11 cellular contexts compared by ENCODE assay signal in genomic region chr1:172449012-172449584, GRCh38. TPM values are rescaled to one million over a fixed set of nuclear protein-coding genes. Genes with fewer than 3 reads are reported as not detected.
A peak's percentile ranks its signal among the peaks of the same experiment; 100 is the strongest.
DNase-seq lines count a peak whose midpoint lies in the region; ATAC-seq and TF ChIP-seq lines count a peak whose summit lies in the region.
"Had no signal": no experiment of that assay in that cellular context is flagged by ENCODE, and none has a peak within 500 bp of the region (broad histone marks: within the 10 kb centered on the region; RNA-seq: fewer than 3 reads in every experiment).

No MANE protein-coding gene starts in this region.

- no peaks in the 10 kb centered on the region for H3K9me3 Mint-ChIP-seq in activated CD8-positive, alpha-beta memory T cell treated with anti-CD3 and anti-CD28 coated beads, Interleukin-2, amount 10 ng/mL, durations not matched to agents 7 days and 5 days (ENCODE audit: low read depth)
- no peaks in the 10 kb centered on the region for H3K9me3 Mint-ChIP-seq in progenitor cell of endocrine pancreas (ENCODE audit: low read depth)

- no peaks in the 10 kb centered on the region for H3K36me3 Mint-ChIP-seq in activated CD8-positive, alpha-beta memory T cell treated with anti-CD3 and anti-CD28 coated beads, Interleukin-2, amount 10 ng/mL, durations not matched to agents 7 days and 5 days
- H3K36me3 Mint-ChIP-seq in progenitor cell of endocrine pancreas (ENCODE audit: insufficient read depth): no peaks in the 10 kb centered on the region

- no peaks in the 10 kb centered on the region for H3K27me3 Mint-ChIP-seq in activated CD8-positive, alpha-beta memory T cell treated with anti-CD3 and anti-CD28 coated beads, Interleukin-2, amount 10 ng/mL, durations not matched to agents 7 days and 5 days
- H3K27me3 Mint-ChIP-seq in progenitor cell of endocrine pancreas: peaks cover 7% of the 10 kb centered on the region

- intact Hi-C loops in breast epithelium (cut with DNase I; ENCODE audit: low total_unique reads): no loop called here
- intact Hi-C loops in lower leg skin (cut with DNase I; ENCODE audit: low total_unique reads): loop anchor here (10.0 kb wide), 1 partner anchor 86 kb away; the partner anchor contains the start of gene SUCO

- CTCF ChIA-PET in activated CD8-positive, alpha-beta memory T cell treated with anti-CD3 and anti-CD28 coated beads, Interleukin-2, amount 10 ng/mL, durations not matched to agents 7 days and 5 days (lab: Charles Lee): interaction anchor here (1.1 to 1.5 kb wide), 2 partner anchors 19 to 279 kb away, joined by 4 to 5 read pairs; no protein-coding TSS in a partner anchor

- peak overlapping the region; percentile 51 for H3K27ac Mint-ChIP-seq in activated CD8-positive, alpha-beta memory T cell treated with anti-CD3 and anti-CD28 coated beads, Interleukin-2, amount 10 ng/mL, durations not matched to agents 7 days and 5 days
- H3K27ac Mint-ChIP-seq in progenitor cell of endocrine pancreas: no peak overlapping the region

- peaks cover 0 to 20% of the 10 kb centered on the region in 2 donors for H3K4me1 ChIP-seq in breast epithelium

- no peak for TF ChIP-seq POLR2A in breast epithelium (IDR thresholded peaks at IDR 0.05)
- TF ChIP-seq POLR2A in lower leg skin (IDR thresholded peaks at IDR 0.05): no peak

- peak; percentile 57 for DNase-seq in activated CD8-positive, alpha-beta memory T cell treated with anti-CD3 and anti-CD28 coated beads, Interleukin-2, amount 10 ng/mL, durations not matched to agents 7 days and 5 days
- DNase-seq in activated CD8-positive, alpha-beta memory T cell treated with anti-CD3 and anti-CD28 coated beads, Interleukin-2, amount 50 U/mL, for 4 hours: no peak
- peak; percentile 81 for DNase-seq in NCI-H460 (ENCODE audit: extremely low read depth, low read depth)
- no peak for DNase-seq in breast epithelium (ENCODE audit: low spot score in 2 of 2)
- DNase-seq in renal cortical epithelial cell (ENCODE audit: low read depth): peak; percentile 77
- no peak for DNase-seq in progenitor cell of endocrine pancreas (ENCODE audit: low spot score, unreplicated experiment)
- no peak for DNase-seq in lower leg skin (ENCODE audit: low spot score in 2 of 2)

- H3K36me3 ChIP-seq in breast epithelium: no peaks in the 10 kb centered on the region
- H3K36me3 ChIP-seq: BLaER1, right lobe of liver had no signal

- no peak overlapping the region for H3K4me3 Mint-ChIP-seq in activated CD8-positive, alpha-beta memory T cell treated with anti-CD3 and anti-CD28 coated beads, Interleukin-2, amount 10 ng/mL, durations not matched to agents 7 days and 5 days
- H3K4me3 Mint-ChIP-seq in progenitor cell of endocrine pancreas (ENCODE audit: low read depth): no peak overlapping the region

- H3K9me3 ChIP-seq in breast epithelium: no peaks in the 10 kb centered on the region
- H3K9me3 ChIP-seq: BLaER1, right lobe of liver had no signal

- H3K27me3 ChIP-seq in breast epithelium: no peaks in the 10 kb centered on the region
- H3K27me3 ChIP-seq: BLaER1, right lobe of liver had no signal

- H3K27ac ChIP-seq in breast epithelium: peak overlapping the region; percentile 73 to 83
- H3K27ac ChIP-seq: BLaER1 had no signal

- no peak overlapping the region for H3K4me3 ChIP-seq in breast epithelium
- H3K4me3 ChIP-seq in lower leg skin (ENCODE audit: low read depth, poor library complexity, severe bottlenecking): no peak overlapping the region
- H3K4me3 ChIP-seq: BLaER1, right lobe of liver had no signal

- TF ChIP-seq CTCF in breast epithelium (IDR thresholded peaks at IDR 0.05) (no peak), progenitor cell of endocrine pancreas (IDR thresholded peaks at IDR 0.05; ENCODE audit: unreplicated experiment) (no peak), lower leg skin (IDR thresholded peaks at IDR 0.05) (no peak)

- peaks cover 32% of the 10 kb centered on the region for H3K4me1 Mint-ChIP-seq in activated CD8-positive, alpha-beta memory T cell treated with anti-CD3 and anti-CD28 coated beads, Interleukin-2, amount 10 ng/mL, durations not matched to agents 7 days and 5 days
- H3K4me1 Mint-ChIP-seq in progenitor cell of endocrine pancreas (ENCODE audit: low read depth): peaks cover 38% of the 10 kb centered on the region

- 65 to 76% methylated on average over 6 of the region's 6 CpGs for WGBS in lower leg skin, 2 donors

- peak; percentile 43 for ATAC-seq in activated CD8-positive, alpha-beta memory T cell treated with anti-CD3 and anti-CD28 coated beads, Interleukin-2, amount 10 ng/mL, durations not matched to agents 7 days and 5 days
- no peak for ATAC-seq in HG02798 (IDR thresholded peaks at IDR 0.05; ENCODE audit: poor library complexity, unreplicated experiment)

RNA-seq across cellular contexts. Expression of gene PIGC, which starts 5.2 kb away (rescaled TPM):
- total RNA-seq in activated CD8-positive, alpha-beta memory T cell treated with anti-CD3 and anti-CD28 coated beads, Interleukin-2, amount 10 ng/mL, durations not matched to agents 7 days and 5 days: 10 to 100 TPM; 20.9 to 23.8 TPM
- 27.9 and 30.9 TPM in 2 replicates for total RNA-seq in NCI-H460 (2014; rRNA removed; shearing (Covaris generic))
- 32.2 and 36.3 TPM in 2 replicates for polyA plus RNA-seq in NCI-H460 (2014; cell fraction: nucleus; rRNA removed)
- total RNA-seq in breast epithelium: 10 to 100 TPM; 20.3 to 39.2 (median 29.3) TPM
- 23.6 and 31.7 TPM in 2 replicates for total RNA-seq in renal cortical epithelial cell
- 28.6 and 30.3 TPM in 2 replicates for total RNA-seq in progenitor cell of endocrine pancreas
- total RNA-seq in lower leg skin: 10 to 100 TPM; 26.2 to 60.3 (median 48.4) TPM

RNA-seq across cellular contexts. Expression of gene C1orf105, which starts 28.6 kb away (rescaled TPM):
- total RNA-seq in activated CD8-positive, alpha-beta memory T cell treated with anti-CD3 and anti-CD28 coated beads, Interleukin-2, amount 10 ng/mL, durations not matched to agents 7 days and 5 days: not detected
- not detected in 2 replicates for total RNA-seq in NCI-H460 (2014; rRNA removed; shearing (Covaris generic))
- not detected in 2 replicates for polyA plus RNA-seq in NCI-H460 (2014; cell fraction: nucleus; rRNA removed)
- total RNA-seq in breast epithelium: not detected
- not detected in 2 replicates for total RNA-seq in renal cortical epithelial cell
- not detected in 2 replicates for total RNA-seq in progenitor cell of endocrine pancreas
- 1 to 10 TPM in 3 of 4 donors, not detected in 1; 2.1 to 4.6 (median 3.0) TPM for total RNA-seq in lower leg skin
- polyA plus RNA-seq: esophagus had no signal

Comparison
In these comparisons a context has a peak if more than half of its experiments do, and no peak if none do; other contexts are left out.
1. DNase-seq: peak in activated CD8-positive, alpha-beta memory T cell treated with anti-CD3 and anti-CD28 coated beads, Interleukin-2, amount 10 ng/mL, durations not matched to agents 7 days and 5 days (single experiment), NCI-H460 (single experiment) and renal cortical epithelial cell (single experiment); none in activated CD8-positive, alpha-beta memory T cell treated with anti-CD3 and anti-CD28 coated beads, Interleukin-2, amount 50 U/mL, for 4 hours (single experiment), breast epithelium (0 of 2), progenitor cell of endocrine pancreas (single experiment) and lower leg skin (0 of 2).